Comparison of ENCODE assay signal across 15 cellular contexts in the genomic region with DNA sequence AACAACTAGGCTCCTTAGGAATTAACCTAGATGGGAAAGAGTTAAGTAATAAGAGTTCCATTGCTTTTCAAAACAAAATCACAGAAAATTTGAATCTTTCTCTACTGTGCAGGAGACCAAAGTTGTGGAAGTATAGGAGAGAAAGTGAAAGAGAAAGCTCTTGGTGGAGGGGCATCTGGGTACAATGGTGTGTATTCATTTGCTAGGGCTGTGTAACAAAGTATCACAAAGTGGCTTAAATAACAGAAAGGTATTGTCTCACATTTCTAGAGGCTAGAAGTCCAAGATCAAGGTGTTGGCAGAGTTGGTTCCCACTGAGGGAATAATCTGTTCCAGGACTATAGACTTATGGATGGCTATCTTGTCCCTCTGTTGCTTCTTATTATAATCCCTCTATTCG. TPM values are rescaled to one million over a fixed set of nuclear protein-coding genes. Genes with fewer than 3 reads are reported as not detected.
DNase-seq lines count a peak whose midpoint lies in the region; ATAC-seq, FAIRE-seq and TF ChIP-seq lines count a peak whose summit lies in the region.
"Had no signal": no experiment of that assay in that cellular context is flagged by ENCODE, and none has a peak within 500 bp of the region (broad histone marks: within the 10 kb centered on the region; RNA-seq: fewer than 3 reads in every experiment).

No MANE protein-coding gene starts in this region.

- no peaks in the 10 kb centered on the region for H3K79me2 ChIP-seq in hepatocyte

- intact Hi-C loops in activated T-helper 1 cell treated with anti-CD3 and anti-CD28 coated beads, Interleukin-12 subunit alpha, Interleukin-12 subunit beta, Interleukin-2, Interleukin-4 antibody, amounts not matched to agents 30 ng/mL and 10 ng/mL and 1 ng/mL, durations not matched to agents 14 hours and 24 hours and 36 hours (cut with micrococcal nuclease), result no loop called here
- intact Hi-C loops in pancreas (cut with DNase I) (no loop called here), Right ventricle myocardium superior (cut with DNase I) (no loop called here)

- H3K4me2 ChIP-seq in hepatocyte, result no peak overlapping the region

- no peaks in the 10 kb centered on the region for H3K36me3 Mint-ChIP-seq in activated T-cell treated with anti-CD3 and anti-CD28 coated beads, Interleukin-2, amount 50 U/mL, for 24 hours (ENCODE audit: low read depth)
- H3K36me3 Mint-ChIP-seq in activated T-helper 1 cell treated with anti-CD3 and anti-CD28 coated beads, Interleukin-12 subunit alpha, Interleukin-12 subunit beta, Interleukin-2, Interleukin-4 antibody, amounts not matched to agents 30 ng/mL and 10 ng/mL and 1 ng/mL, durations not matched to agents 14 hours and 24 hours and 36 hours (ENCODE audit: low read depth), result no peaks in the 10 kb centered on the region
- H3K36me3 Mint-ChIP-seq: mesothelial cell of epicardium, WTC11 had no signal

- H3K4me1 Mint-ChIP-seq in activated T-cell treated with anti-CD3 and anti-CD28 coated beads, Interleukin-2, amount 50 U/mL, for 24 hours (ENCODE audit: low read depth), result peaks cover 11% of the 10 kb centered on the region
- peaks cover 10% of the 10 kb centered on the region for H3K4me1 Mint-ChIP-seq in activated T-helper 1 cell treated with anti-CD3 and anti-CD28 coated beads, Interleukin-12 subunit alpha, Interleukin-12 subunit beta, Interleukin-2, Interleukin-4 antibody, amounts not matched to agents 30 ng/mL and 10 ng/mL and 1 ng/mL, durations not matched to agents 14 hours and 24 hours and 36 hours (ENCODE audit: low read depth)
- H3K4me1 Mint-ChIP-seq: mesothelial cell of epicardium, WTC11 had no signal

- H3K9me3 Mint-ChIP-seq in activated T-cell treated with anti-CD3 and anti-CD28 coated beads, Interleukin-2, amount 50 U/mL, for 24 hours, result no peaks in the 10 kb centered on the region
- H3K9me3 Mint-ChIP-seq in activated T-helper 1 cell treated with anti-CD3 and anti-CD28 coated beads, Interleukin-12 subunit alpha, Interleukin-12 subunit beta, Interleukin-2, Interleukin-4 antibody, amounts not matched to agents 30 ng/mL and 10 ng/mL and 1 ng/mL, durations not matched to agents 14 hours and 24 hours and 36 hours, result no peaks in the 10 kb centered on the region
- H3K9me3 Mint-ChIP-seq: mesothelial cell of epicardium, WTC11 had no signal

- no peak for FAIRE-seq in pancreas (lab: Jason Lieb, UNC)

- H3K27ac ChIP-seq in pancreas (peak overlapping the region in 1 of 4 donors; percentile 12), hepatocyte (no peak overlapping the region)
- H3K27ac ChIP-seq: heart left ventricle had no signal

- no peaks in the 10 kb centered on the region for H3K27me3 ChIP-seq in pancreas
- H3K27me3 ChIP-seq in hepatocyte, result no peaks in the 10 kb centered on the region
- H3K27me3 ChIP-seq: heart left ventricle had no signal

- ATAC-seq in HG03432 (IDR thresholded peaks at IDR 0.05; ENCODE audit: unreplicated experiment) (peak; percentile 63), pancreas (peak in 3 of 4 donors; percentile 51 to 75 (median 62)), Right ventricle myocardium superior (ENCODE audit: poor library complexity) (no peak)
- ATAC-seq: heart left ventricle, Panc1, right cardiac atrium, WTC11 had no signal

- WGBS in pancreas, 2 donors, result 71 to 73% methylated on average over 1 of the region's 1 CpG
- WGBS in hepatocyte (ENCODE audit: low lambda C conversion rate, missing lambda C conversion rate), result 80% methylated on average over 1 of the region's 1 CpG

- H3K4me3 Mint-ChIP-seq in activated T-cell treated with anti-CD3 and anti-CD28 coated beads, Interleukin-2, amount 50 U/mL, for 24 hours, result peak overlapping the region; percentile 18
- peak overlapping the region; percentile 46 for H3K4me3 Mint-ChIP-seq in activated T-helper 1 cell treated with anti-CD3 and anti-CD28 coated beads, Interleukin-12 subunit alpha, Interleukin-12 subunit beta, Interleukin-2, Interleukin-4 antibody, amounts not matched to agents 30 ng/mL and 10 ng/mL and 1 ng/mL, durations not matched to agents 14 hours and 24 hours and 36 hours
- H3K4me3 Mint-ChIP-seq: mesothelial cell of epicardium, WTC11 had no signal

- no peak for TF ChIP-seq CTCF in pancreas (IDR thresholded peaks at IDR 0.05)
- TF ChIP-seq CTCF in hepatocyte (IDR thresholded peaks at IDR 0.05; ENCODE audit: poor library complexity), result no peak

- no peak for DNase-seq in activated T-cell treated with anti-CD3 and anti-CD28 coated beads, Interleukin-2, amount 50 U/mL, for 24 hours
- DNase-seq in activated T-cell treated with anti-CD3 and anti-CD28 coated beads for 4 hours (no peak), pancreas (no peak), hepatocyte (ENCODE audit: low spot score) (no peak), Right ventricle myocardium superior (no peak), COLO668 (lab: John Stamatoyannopoulos, UW; ENCODE audit: unreplicated experiment) (no peak)
- no peak for DNase-seq in activated T-helper 1 cell treated with anti-CD3 and anti-CD28 coated beads, Interleukin-12 subunit alpha, Interleukin-12 subunit beta, Interleukin-2, Interleukin-4 antibody, amounts not matched to agents 30 ng/mL and 10 ng/mL and 1 ng/mL, durations not matched to agents 14 hours and 24 hours and 36 hours (ENCODE audit: low spot score)
- DNase-seq: activated naive CD4-positive, alpha-beta T cell treated with Interleukin-2 at 50 U/mL for 16 hours; heart left ventricle; NCI-H2029; right cardiac atrium had no signal

- H2AFZ ChIP-seq in hepatocyte, result no peak overlapping the region

- H3K9me3 ChIP-seq in pancreas (no peaks in the 10 kb centered on the region), hepatocyte (ENCODE audit: low read depth) (no peaks in the 10 kb centered on the region)
- H3K9me3 ChIP-seq: heart left ventricle had no signal

- H3K27ac Mint-ChIP-seq in activated T-cell treated with anti-CD3 and anti-CD28 coated beads, Interleukin-2, amount 50 U/mL, for 24 hours, result no peak overlapping the region
- no peak overlapping the region for H3K27ac Mint-ChIP-seq in activated T-helper 1 cell treated with anti-CD3 and anti-CD28 coated beads, Interleukin-12 subunit alpha, Interleukin-12 subunit beta, Interleukin-2, Interleukin-4 antibody, amounts not matched to agents 30 ng/mL and 10 ng/mL and 1 ng/mL, durations not matched to agents 14 hours and 24 hours and 36 hours
- H3K27ac Mint-ChIP-seq: mesothelial cell of epicardium, WTC11 had no signal

- H3K36me3 ChIP-seq in pancreas, result no peaks in the 10 kb centered on the region
- H3K36me3 ChIP-seq in hepatocyte (replicated peaks; ENCODE audit: insufficient read depth, low read depth), result no peaks in the 10 kb centered on the region
- H3K36me3 ChIP-seq: heart left ventricle had no signal

- H3K9me2 ChIP-seq in hepatocyte (replicated peaks; ENCODE audit: insufficient read depth), result no peaks in the 10 kb centered on the region

- no peaks in the 10 kb centered on the region for H3K4me1 ChIP-seq in pancreas
- H3K4me1 ChIP-seq in hepatocyte (ENCODE audit: insufficient read depth), result no peaks in the 10 kb centered on the region

- H4K20me1 ChIP-seq in hepatocyte (ENCODE audit: insufficient read depth, poor library complexity, severe bottlenecking), result no peaks in the 10 kb centered on the region

- H3K4me3 ChIP-seq in pancreas, result no peak overlapping the region
- no peak overlapping the region for H3K4me3 ChIP-seq in hepatocyte
- H3K4me3 ChIP-seq: heart left ventricle had no signal

- H3K27me3 Mint-ChIP-seq in activated T-cell treated with anti-CD3 and anti-CD28 coated beads, Interleukin-2, amount 50 U/mL, for 24 hours, result peaks cover 6% of the 10 kb centered on the region
- H3K27me3 Mint-ChIP-seq in activated T-helper 1 cell treated with anti-CD3 and anti-CD28 coated beads, Interleukin-12 subunit alpha, Interleukin-12 subunit beta, Interleukin-2, Interleukin-4 antibody, amounts not matched to agents 30 ng/mL and 10 ng/mL and 1 ng/mL, durations not matched to agents 14 hours and 24 hours and 36 hours (ENCODE audit: insufficient read depth), result peaks cover 12% of the 10 kb centered on the region

RNA-seq across cellular contexts. Expression of a gene that starts 50.5 kb away (rescaled TPM):
- total RNA-seq in activated T-helper 1 cell treated with anti-CD3 and anti-CD28 coated beads, Interleukin-12 subunit alpha, Interleukin-12 subunit beta, Interleukin-2, Interleukin-4 antibody, amounts not matched to agents 30 ng/mL and 10 ng/mL and 1 ng/mL, durations not matched to agents 14 hours and 24 hours and 36 hours, result 99.5 and 104 TPM in 2 replicates
- total RNA-seq in pancreas (10 to 100 TPM; 35.8 to 52.4 (median 45.8) TPM), hepatocyte (50.1 and 58.6 TPM in 2 replicates), Right ventricle myocardium superior (53.2 TPM)
- polyA plus RNA-seq in pancreas (10 to 100 TPM; 22.6 to 31.4 TPM), hepatocyte (109 and 126 TPM in 2 replicates)
